1 cellular context compared by ENCODE assay signal in genomic region chr19:1968279-1969175, GRCh38.
A peak's percentile ranks its signal among the peaks of the same experiment; 100 is the strongest.
TF ChIP-seq lines count a peak whose summit lies in the region.

No MANE protein-coding gene starts in this region.

TF ChIP-seq in K562, 482 proteins besides CTCF, POLR2A, EP300 and RAD21:
- TF ChIP-seq ZNF133 (CRISPR knock-in tag; IDR thresholded peaks at IDR 0.05) = no peak
- TF ChIP-seq NFIC (IDR thresholded peaks at IDR 0.05) = 0 out of 2 replicates have a peak, but pooled peaks have one; percentile 12
- peak; percentile 21; the same call in 1 of the 2 replicates for TF ChIP-seq POLR2G (IDR thresholded peaks at IDR 0.05; ENCODE audit: low read depth, low read length)
- TF ChIP-seq, protein P1, sequence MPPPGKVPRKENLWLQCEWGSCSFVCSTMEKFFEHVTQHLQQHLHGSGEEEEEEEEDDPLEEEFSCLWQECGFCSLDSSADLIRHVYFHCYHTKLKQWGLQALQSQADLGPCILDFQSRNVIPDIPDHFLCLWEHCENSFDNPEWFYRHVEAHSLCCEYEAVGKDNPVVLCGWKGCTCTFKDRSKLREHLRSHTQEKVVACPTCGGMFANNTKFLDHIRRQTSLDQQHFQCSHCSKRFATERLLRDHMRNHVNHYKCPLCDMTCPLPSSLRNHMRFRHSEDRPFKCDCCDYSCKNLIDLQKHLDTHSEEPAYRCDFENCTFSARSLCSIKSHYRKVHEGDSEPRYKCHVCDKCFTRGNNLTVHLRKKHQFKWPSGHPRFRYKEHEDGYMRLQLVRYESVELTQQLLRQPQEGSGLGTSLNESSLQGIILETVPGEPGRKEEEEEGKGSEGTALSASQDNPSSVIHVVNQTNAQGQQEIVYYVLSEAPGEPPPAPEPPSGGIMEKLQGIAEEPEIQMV (tag; conservative IDR thresholded peaks at IDR 0.05; ENCODE audit: low read depth) = no peak
